1 cellular context compared by ENCODE assay signal in the genomic region with DNA sequence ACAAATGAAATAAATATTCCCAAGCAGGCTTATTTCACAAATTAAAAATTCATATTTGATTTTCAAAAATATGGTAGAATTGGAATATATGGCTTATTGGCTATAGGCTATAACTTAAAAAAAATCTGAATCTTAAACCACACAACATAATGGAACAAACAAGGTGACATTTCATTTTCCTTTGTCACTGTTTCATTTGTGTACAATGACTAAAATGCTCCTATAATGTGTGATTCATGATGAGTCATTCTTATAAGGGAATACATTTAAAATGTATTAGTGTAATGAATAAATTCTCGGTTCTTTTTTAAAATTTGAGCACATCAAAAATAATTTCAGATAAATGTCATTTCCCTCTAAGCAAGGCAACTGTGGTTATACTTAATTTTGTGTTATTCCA.
TF ChIP-seq lines count a peak whose summit lies in the region.

No MANE protein-coding gene starts in this region.

TF ChIP-seq in GM23338, 12 proteins besides CTCF, POLR2A, EP300 and RAD21:
- no peak for TF ChIP-seq ZNF462 (CRISPR knock-in tag; IDR thresholded peaks at IDR 0.05)
- no peak for TF ChIP-seq ETS1 (IDR thresholded peaks at IDR 0.05)
- no peak for TF ChIP-seq NANOG (IDR thresholded peaks at IDR 0.05; ENCODE audit: borderline replicate concordance)
- no peak for TF ChIP-seq ZNF331 (CRISPR knock-in tag; IDR thresholded peaks at IDR 0.05; ENCODE audit: low read depth)
- no peak for TF ChIP-seq ZNF114 (CRISPR knock-in tag; IDR thresholded peaks at IDR 0.05)
- no peak for TF ChIP-seq EZH2phosphoT487 (IDR thresholded peaks at IDR 0.05; ENCODE audit: unreplicated experiment)
- TF ChIP-seq CREB1 (CRISPR knock-in tag; IDR thresholded peaks at IDR 0.05; ENCODE audit: low read depth) = no peak
- no peak for TF ChIP-seq EZH2 (IDR thresholded peaks at IDR 0.05; ENCODE audit: low read depth, unreplicated experiment)
- TF ChIP-seq STAT1 (IDR thresholded peaks at IDR 0.05; ENCODE audit: unreplicated experiment) = no peak
- TF ChIP-seq JUNB (IDR thresholded peaks at IDR 0.05; ENCODE audit: unreplicated experiment) = no peak
- TF ChIP-seq, protein P1, sequence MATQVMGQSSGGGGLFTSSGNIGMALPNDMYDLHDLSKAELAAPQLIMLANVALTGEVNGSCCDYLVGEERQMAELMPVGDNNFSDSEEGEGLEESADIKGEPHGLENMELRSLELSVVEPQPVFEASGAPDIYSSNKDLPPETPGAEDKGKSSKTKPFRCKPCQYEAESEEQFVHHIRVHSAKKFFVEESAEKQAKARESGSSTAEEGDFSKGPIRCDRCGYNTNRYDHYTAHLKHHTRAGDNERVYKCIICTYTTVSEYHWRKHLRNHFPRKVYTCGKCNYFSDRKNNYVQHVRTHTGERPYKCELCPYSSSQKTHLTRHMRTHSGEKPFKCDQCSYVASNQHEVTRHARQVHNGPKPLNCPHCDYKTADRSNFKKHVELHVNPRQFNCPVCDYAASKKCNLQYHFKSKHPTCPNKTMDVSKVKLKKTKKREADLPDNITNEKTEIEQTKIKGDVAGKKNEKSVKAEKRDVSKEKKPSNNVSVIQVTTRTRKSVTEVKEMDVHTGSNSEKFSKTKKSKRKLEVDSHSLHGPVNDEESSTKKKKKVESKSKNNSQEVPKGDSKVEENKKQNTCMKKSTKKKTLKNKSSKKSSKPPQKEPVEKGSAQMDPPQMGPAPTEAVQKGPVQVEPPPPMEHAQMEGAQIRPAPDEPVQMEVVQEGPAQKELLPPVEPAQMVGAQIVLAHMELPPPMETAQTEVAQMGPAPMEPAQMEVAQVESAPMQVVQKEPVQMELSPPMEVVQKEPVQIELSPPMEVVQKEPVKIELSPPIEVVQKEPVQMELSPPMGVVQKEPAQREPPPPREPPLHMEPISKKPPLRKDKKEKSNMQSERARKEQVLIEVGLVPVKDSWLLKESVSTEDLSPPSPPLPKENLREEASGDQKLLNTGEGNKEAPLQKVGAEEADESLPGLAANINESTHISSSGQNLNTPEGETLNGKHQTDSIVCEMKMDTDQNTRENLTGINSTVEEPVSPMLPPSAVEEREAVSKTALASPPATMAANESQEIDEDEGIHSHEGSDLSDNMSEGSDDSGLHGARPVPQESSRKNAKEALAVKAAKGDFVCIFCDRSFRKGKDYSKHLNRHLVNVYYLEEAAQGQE (IDR thresholded peaks at IDR 0.05; ENCODE audit: unreplicated experiment) = no peak
- TF ChIP-seq POLR2AphosphoS5 (IDR thresholded peaks at IDR 0.05; ENCODE audit: low read depth) = no peak
